17 cellular contexts compared by ENCODE assay signal in genomic region chr1:222250376-222250775, GRCh38.
"Had no signal": no experiment of that assay in that cellular context is flagged by ENCODE, and none has a peak within 500 bp of the region (broad histone marks: within the 10 kb centered on the region; RNA-seq: fewer than 3 reads in every experiment).

No MANE protein-coding gene starts in this region.

- H3K4me1 ChIP-seq: breast epithelium, left lung, psoas muscle, upper lobe of left lung had no signal

- FAIRE-seq: TTC549 had no signal

- H3K36me3 ChIP-seq: breast epithelium, left lung, upper lobe of left lung had no signal

- ATAC-seq: foreskin keratinocyte; left lung; psoas muscle; sciatic nerve; stimulated activated naive CD8-positive, alpha-beta T cell treated with anti-CD3 and anti-CD28 coated beads, Interleukin-15, Interleukin-2, amounts not matched to agents 100 U/mL and 50 U/mL, for 24 hours had no signal

- DNase-seq: activated CD4-positive, alpha-beta T cell treated with anti-CD3 and anti-CD28 coated beads, Interleukin-2, amount 50 U/mL, for 1 hour; activated CD4-positive, CD25-positive, alpha-beta regulatory T cell; activated T-cell treated with anti-CD3 and anti-CD28 coated beads for 4 hours; dermis blood vessel endothelial cell; erythroblast; foreskin keratinocyte; head of caudate nucleus; islet precursor cell; left lung; occipital lobe; psoas muscle; stimulated activated CD4-positive, alpha-beta T cell treated with anti-CD3 and anti-CD28 coated beads, Interleukin-2, amount 100 ng/mL, for 24 hours; stimulated activated naive CD8-positive, alpha-beta T cell treated with anti-CD3 and anti-CD28 coated beads, Interleukin-15, Interleukin-2, amounts not matched to agents 100 U/mL and 50 U/mL, for 24 hours; upper lobe of left lung had no signal

- H3K9me3 ChIP-seq: left lung, psoas muscle, upper lobe of left lung had no signal

- H3K27me3 ChIP-seq: breast epithelium, foreskin keratinocyte, left lung, upper lobe of left lung had no signal

- H3K4me3 ChIP-seq: breast epithelium, left lung, psoas muscle, upper lobe of left lung had no signal

- H3K27ac ChIP-seq: breast epithelium, foreskin keratinocyte, left lung, psoas muscle, upper lobe of left lung had no signal
